29 cellular contexts compared by ENCODE assay signal in genomic region chr17:67047382-67047781, GRCh38. TPM values are rescaled to one million over a fixed set of nuclear protein-coding genes. Genes with fewer than 3 reads are reported as not detected.
"Had no signal": no experiment of that assay in that cellular context is flagged by ENCODE, and none has a peak within 500 bp of the region (broad histone marks: within the 10 kb centered on the region; RNA-seq: fewer than 3 reads in every experiment).

No MANE protein-coding gene starts in this region.

- H3K27me3 ChIP-seq: brain microvascular endothelial cell, cardiac muscle cell, Peyer's patch, SJCRH30 had no signal

- H3K36me3 ChIP-seq: brain microvascular endothelial cell, cardiac muscle cell, Peyer's patch, SJCRH30 had no signal

- H3K4me3 ChIP-seq: cardiac muscle cell, Peyer's patch, SJCRH30 had no signal

- H3K4me1 ChIP-seq: Peyer's patch had no signal

- H3K27ac ChIP-seq: brain microvascular endothelial cell, cardiac muscle cell, RWPE1, SJCRH30 had no signal

- ATAC-seq: activated CD8-positive, alpha-beta memory T cell treated with anti-CD3 and anti-CD28 coated beads, Interleukin-2, amount 10 ng/mL, durations not matched to agents 7 days and 5 days; SK-N-SH treated with all-trans-retinoic acid at 6 μM for 48 hours; WTC11 had no signal

- H3K4me3 Mint-ChIP-seq: activated CD8-positive, alpha-beta memory T cell treated with anti-CD3 and anti-CD28 coated beads, Interleukin-2, amount 10 ng/mL, durations not matched to agents 7 days and 5 days; activated naive CD4-positive, alpha-beta T cell treated with anti-CD3 and anti-CD28 coated beads for 36 hours; activated naive CD8-positive, alpha-beta T cell; activated T-cell treated with anti-CD3 and anti-CD28 coated beads, Interleukin-2, amount 50 U/mL, for 24 hours; activated T-helper 1 cell treated with anti-CD3 and anti-CD28 coated beads, Interleukin-12 subunit alpha, Interleukin-12 subunit beta, Interleukin-2, Interleukin-4 antibody, amounts not matched to agents 30 ng/mL and 10 ng/mL and 1 ng/mL, durations not matched to agents 14 hours and 24 hours and 36 hours; WTC11 had no signal

- H3K27ac Mint-ChIP-seq: activated CD8-positive, alpha-beta memory T cell treated with anti-CD3 and anti-CD28 coated beads, Interleukin-2, amount 10 ng/mL, durations not matched to agents 7 days and 5 days; activated naive CD4-positive, alpha-beta T cell treated with anti-CD3 and anti-CD28 coated beads for 36 hours; activated naive CD8-positive, alpha-beta T cell; activated T-cell treated with anti-CD3 and anti-CD28 coated beads, Interleukin-2, amount 50 U/mL, for 24 hours; activated T-helper 1 cell treated with anti-CD3 and anti-CD28 coated beads, Interleukin-12 subunit alpha, Interleukin-12 subunit beta, Interleukin-2, Interleukin-4 antibody, amounts not matched to agents 30 ng/mL and 10 ng/mL and 1 ng/mL, durations not matched to agents 14 hours and 24 hours and 36 hours; WTC11 had no signal

- H3K4me1 Mint-ChIP-seq: activated CD8-positive, alpha-beta memory T cell treated with anti-CD3 and anti-CD28 coated beads, Interleukin-2, amount 10 ng/mL, durations not matched to agents 7 days and 5 days; WTC11 had no signal

- DNase-seq: activated CD4-positive, alpha-beta T cell treated with anti-CD3 and anti-CD28 coated beads for 48 hours; activated CD4-positive, alpha-beta T cell treated with anti-CD3 and anti-CD28 coated beads, Interleukin-2, amount 50 U/mL, for 48 hours; activated CD4-positive, CD25-positive, alpha-beta regulatory T cell treated with anti-CD3 and anti-CD28 coated beads, Interleukin-2, amount 50 U/mL, for 72 hours; activated CD8-positive, alpha-beta memory T cell treated with anti-CD3 and anti-CD28 coated beads, Interleukin-2, amount 10 ng/mL, durations not matched to agents 7 days and 5 days; activated effector memory CD4-positive, alpha-beta T cell treated with Interleukin-2 at 50 U/mL for 16 hours; activated naive CD4-positive, alpha-beta T cell treated with anti-CD3 and anti-CD28 coated beads for 36 hours; activated T-cell treated with anti-CD3 and anti-CD28 coated beads, Interleukin-2, amount 50 U/mL, for 24 hours; brain microvascular endothelial cell; MM.1S; NCI-H1105; NCI-H1436; NCI-H187 treated with DMSO at 0.1 percent for 48 hours; NCI-H2081 treated with DMSO at 0.1 percent for 48 hours; NCI-H446; NCI-H524; NCI-H748 treated with DMSO at 0.1 percent for 48 hours; NK-92 treated with Interleukin-12 subunit alpha and Interleukin-12 subunit beta, amount 100 ng/mL, for 24 hours; Peyer's patch; Right ventricle myocardium superior; SJCRH30; SW 1271 had no signal

- H3K27me3 Mint-ChIP-seq: activated CD8-positive, alpha-beta memory T cell treated with anti-CD3 and anti-CD28 coated beads, Interleukin-2, amount 10 ng/mL, durations not matched to agents 7 days and 5 days; activated naive CD8-positive, alpha-beta T cell; activated T-cell treated with anti-CD3 and anti-CD28 coated beads, Interleukin-2, amount 50 U/mL, for 24 hours had no signal

RNA-seq across cellular contexts. Expression of gene CACNG1, which starts 3.0 kb away (rescaled TPM):
- total RNA-seq: activated CD8-positive, alpha-beta memory T cell treated with anti-CD3 and anti-CD28 coated beads, Interleukin-2, amount 10 ng/mL, durations not matched to agents 7 days and 5 days; activated naive CD4-positive, alpha-beta T cell treated with anti-CD3 and anti-CD28 coated beads for 36 hours; activated T-helper 1 cell treated with anti-CD3 and anti-CD28 coated beads, Interleukin-12 subunit alpha, Interleukin-12 subunit beta, Interleukin-2, Interleukin-4 antibody, amounts not matched to agents 30 ng/mL and 10 ng/mL and 1 ng/mL, durations not matched to agents 14 hours and 24 hours and 36 hours; cardiac muscle cell; Peyer's patch; Right ventricle myocardium superior; T-helper 1 cell treated with Interleukin-12 subunit alpha and Interleukin-12 subunit beta and Interleukin-4 antibody, amounts not matched to agents 30 ng/mL and 1 ng/mL, for 36 hours; WTC11 had no signal
- polyA plus RNA-seq: adipose tissue, cardiac muscle cell had no signal
